ENCODE assay signal across 8 cellular contexts in genomic region chr10:63217120-63217605, GRCh38.
DNase-seq lines count a peak whose midpoint lies in the region; ATAC-seq, FAIRE-seq and TF ChIP-seq lines count a peak whose summit lies in the region.

No MANE protein-coding gene starts in this region.

- peak; percentile 39 to 61 for DNase-seq in A549 (ENCODE audit: low read depth in 1 of 2, low spot score in 1 of 2)
- peak; percentile 53 for DNase-seq in H4 (ENCODE audit: low spot score)
- no peak for DNase-seq in LNCaP clone FGC (ENCODE audit: low read depth)
- DNase-seq in T-helper 2 cell treated with Interferon-gamma antibody and Interleukin-4, amounts not matched to agents 5 μg/mL and 100 μg/mL, for 36 hours (ENCODE audit: low spot score), result no peak
- DNase-seq in fibroblast of gingiva (ENCODE audit: low read depth), result peak; percentile 77
- no peak for DNase-seq in activated effector memory CD4-positive, alpha-beta T cell treated with Interleukin-2 at 50 U/mL for 16 hours

- H3K27ac ChIP-seq in A549 (no peak overlapping the region), neutrophil (peak overlapping the region; percentile 51)

- peak overlapping the region; percentile 41 for H3K27ac Mint-ChIP-seq in T-helper 2 cell treated with Interferon-gamma antibody and Interleukin-4, amounts not matched to agents 5 μg/mL and 100 μg/mL, for 36 hours

- peaks cover 34% of the 10 kb centered on the region for H3K36me3 Mint-ChIP-seq in T-helper 2 cell treated with Interferon-gamma antibody and Interleukin-4, amounts not matched to agents 5 μg/mL and 100 μg/mL, for 36 hours (ENCODE audit: low read depth)

- H3K27me3 ChIP-seq in neutrophil, result no peaks in the 10 kb centered on the region

- no peak for TF ChIP-seq EP300 in A549 (IDR thresholded peaks at IDR 0.05)

- no peak for TF ChIP-seq POLR2A in A549 (IDR thresholded peaks at IDR 0.05; ENCODE audit: low read length)

- no peaks in the 10 kb centered on the region for H3K27me3 Mint-ChIP-seq in T-helper 2 cell treated with Interferon-gamma antibody and Interleukin-4, amounts not matched to agents 5 μg/mL and 100 μg/mL, for 36 hours (ENCODE audit: low read depth)

- POLR2A ChIA-PET in A549 (lab: Yijun Ruan, JAX), result no interaction called here

- no peaks in the 10 kb centered on the region for H3K9me3 ChIP-seq in A549
- no peaks in the 10 kb centered on the region for H3K9me3 ChIP-seq in neutrophil

- ATAC-seq in A549, result peak; percentile 85 to 94

- no peak overlapping the region for H3K4me3 ChIP-seq in A549
- H3K4me3 ChIP-seq in LNCaP clone FGC (ENCODE audit: low read depth, low read length), result no peak overlapping the region
- no peak overlapping the region for H3K4me3 ChIP-seq in neutrophil (ENCODE audit: low read depth in 1 of 2, low read length in 1 of 2)

- TF ChIP-seq RAD21 in A549 (conservative IDR thresholded peaks at IDR 0.05 in 1 of 2, IDR thresholded peaks at IDR 0.05 in 1 of 2), result peak; percentile 72 to 80

- H3K4me1 Mint-ChIP-seq in T-helper 2 cell treated with Interferon-gamma antibody and Interleukin-4, amounts not matched to agents 5 μg/mL and 100 μg/mL, for 36 hours (ENCODE audit: low read depth), result peaks cover 43% of the 10 kb centered on the region

- CTCF ChIA-PET in A549 (lab: Yijun Ruan, JAX), result interaction anchor here (0.6 to 5.3 kb wide), 26 partner anchors 8 to 532 kb away, joined by 3 to 39 read pairs (median 4); no protein-coding TSS in a partner anchor

- FAIRE-seq in A549 (lab: Jason Lieb, UNC) (no peak), G401.6 (lab: Jason Lieb, UNC) (peak; percentile 90)

- peak overlapping the region; percentile 28; the same call in 2 of the 3 replicates for H3K4me2 ChIP-seq in A549

- TF ChIP-seq CTCF in A549 (IDR thresholded peaks at IDR 0.05) (peak; percentile 88), LNCaP clone FGC (IDR thresholded peaks at IDR 0.05; ENCODE audit: control insufficient read depth, extremely low read depth, insufficient read depth) (peak; percentile 56), neutrophil (IDR thresholded peaks at IDR 0.05) (peak; percentile 75)

- H3K9me3 Mint-ChIP-seq in T-helper 2 cell treated with Interferon-gamma antibody and Interleukin-4, amounts not matched to agents 5 μg/mL and 100 μg/mL, for 36 hours, result peaks cover 1% of the 10 kb centered on the region

- WGBS in A549 (ENCODE audit: missing lambda C conversion rate), result 2% methylated on average over 3 of the region's 3 CpGs

- peaks cover 49% of the 10 kb centered on the region for H3K36me3 ChIP-seq in neutrophil

- peak overlapping the region; percentile 24 for H3K4me3 Mint-ChIP-seq in T-helper 2 cell treated with Interferon-gamma antibody and Interleukin-4, amounts not matched to agents 5 μg/mL and 100 μg/mL, for 36 hours

- H3K4me1 ChIP-seq in A549, result peaks cover 12% of the 10 kb centered on the region; the same call in 2 of the 3 replicates
- H3K4me1 ChIP-seq in neutrophil (ENCODE audit: control insufficient read depth in 1 of 2, insufficient read depth in 1 of 2, low read depth in 1 of 2, low read length in 1 of 2), result peaks cover 20 to 40% of the 10 kb centered on the region in 2 experiments

TF ChIP-seq in A549, 52 proteins besides CTCF, POLR2A, EP300 and RAD21:
- TF ChIP-seq HOXB13 (CRISPR knock-in tag; IDR thresholded peaks at IDR 0.05; ENCODE audit: low read depth), result no peak
- peak; percentile 87 for TF ChIP-seq SMC3 (IDR thresholded peaks at IDR 0.05)
- TF ChIP-seq HOXB5 (CRISPR knock-in tag; IDR thresholded peaks at IDR 0.05), result no peak
- no peak for TF ChIP-seq MAFK (IDR thresholded peaks at IDR 0.05; ENCODE audit: partially characterized antibody)
- TF ChIP-seq ELK1 (IDR thresholded peaks at IDR 0.05; ENCODE audit: low read depth, low read length), result no peak
- no peak for TF ChIP-seq ZC3H11A (IDR thresholded peaks at IDR 0.05)
- no peak for TF ChIP-seq REST (IDR thresholded peaks at IDR 0.05)
- TF ChIP-seq ESRRA (IDR thresholded peaks at IDR 0.05; ENCODE audit: borderline replicate concordance, low read length), result no peak
- TF ChIP-seq RCOR1 (IDR thresholded peaks at IDR 0.05; ENCODE audit: low read depth, low read length), result no peak

Comparison
In these comparisons a context has a peak if more than half of its experiments do, and no peak if none do; other contexts are left out.
1. DNase-seq: peak in A549 (2 of 2), H4 (single experiment) and fibroblast of gingiva (single experiment); none in LNCaP clone FGC (single experiment), T-helper 2 cell treated with Interferon-gamma antibody and Interleukin-4, amounts not matched to agents 5 μg/mL and 100 μg/mL, for 36 hours (single experiment) and activated effector memory CD4-positive, alpha-beta T cell treated with Interleukin-2 at 50 U/mL for 16 hours (single experiment).
2. Peak in every context shown above with its lines, with median percentiles within 50 percentile points of each other: CTCF ChIP-seq.